In the genomic region with DNA sequence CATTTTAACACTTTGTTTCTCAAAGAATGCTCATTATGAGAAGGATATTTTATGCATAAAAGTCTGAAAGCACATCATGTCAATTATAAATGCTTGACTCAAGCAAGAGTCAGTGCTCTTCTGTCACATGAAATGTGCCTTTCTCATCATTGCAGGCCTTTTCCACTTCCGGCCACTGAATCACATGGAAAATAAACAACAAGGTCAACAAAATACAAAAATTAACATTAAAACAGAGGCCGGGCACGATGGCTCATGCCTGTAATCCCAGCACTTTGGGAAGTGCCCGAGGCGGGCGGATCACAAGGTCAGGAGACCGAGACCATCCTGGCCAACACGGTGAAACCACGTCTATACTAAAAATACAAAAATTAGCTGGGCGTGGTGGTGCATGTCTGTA, we compare ENCODE assay signal across 20 cellular contexts.
"Had no signal": no experiment of that assay in that cellular context is flagged by ENCODE, and none has a peak within 500 bp of the region (broad histone marks: within the 10 kb centered on the region; RNA-seq: fewer than 3 reads in every experiment).

No MANE protein-coding gene starts in this region.

- H3K4me3 Mint-ChIP-seq: activated B cell treated with CpG ODN at 0.5 μM for 24 hours; activated CD4-positive, alpha-beta memory T cell treated with anti-CD3 and anti-CD28 coated beads for 36 hours; activated CD4-positive, alpha-beta T cell treated with anti-CD3 and anti-CD28 coated beads, Interleukin-2, amount 10 ng/mL, durations not matched to agents 7 days and 5 days; activated naive CD8-positive, alpha-beta T cell treated with anti-CD3 and anti-CD28 coated beads, Interleukin-2, amount 10 ng/mL, durations not matched to agents 7 days and 5 days; activated T-cell treated with anti-CD3 and anti-CD28 coated beads, Interleukin-2, amount 50 U/mL, for 72 hours had no signal

- H3K27me3 Mint-ChIP-seq: activated B cell treated with CpG ODN at 0.5 μM for 24 hours; activated CD4-positive, alpha-beta memory T cell treated with anti-CD3 and anti-CD28 coated beads for 36 hours; activated CD4-positive, alpha-beta T cell treated with anti-CD3 and anti-CD28 coated beads, Interleukin-2, amount 10 ng/mL, durations not matched to agents 7 days and 5 days; activated naive CD8-positive, alpha-beta T cell treated with anti-CD3 and anti-CD28 coated beads, Interleukin-2, amount 10 ng/mL, durations not matched to agents 7 days and 5 days had no signal

- DNase-seq: activated B cell treated with CpG ODN at 0.5 μM for 24 hours; activated CD4-positive, alpha-beta memory T cell treated with anti-CD3 and anti-CD28 coated beads for 36 hours; activated CD4-positive, alpha-beta T cell treated with anti-CD3 and anti-CD28 coated beads for 1 hour; activated CD4-positive, alpha-beta T cell treated with anti-CD3 and anti-CD28 coated beads, Interleukin-2, amount 10 ng/mL, durations not matched to agents 7 days and 5 days; activated naive CD4-positive, alpha-beta T cell treated with anti-CD3 and anti-CD28 coated beads, Interleukin-2, amount 50 U/mL, for 16 hours; activated naive CD8-positive, alpha-beta T cell treated with anti-CD3 and anti-CD28 coated beads, Interleukin-2, amount 10 ng/mL, durations not matched to agents 7 days and 5 days; activated T-cell treated with anti-CD3 and anti-CD28 coated beads for 4 hours; activated T-cell treated with anti-CD3 and anti-CD28 coated beads, Interleukin-2, amount 50 U/mL, for 72 hours; adrenal gland; anterior cingulate cortex; caudate nucleus; colonic mucosa; NCI-H1048; NCI-H146; NCI-H187 treated with DMSO at 0.1 percent for 48 hours; NCI-H2081 treated with DMSO at 0.1 percent for 48 hours; NCI-H446; NCI-H524; SK-N-SH; T-helper 1 cell had no signal

- H3K9me3 ChIP-seq: adrenal gland, colonic mucosa, SK-N-SH had no signal

- H3K4me1 ChIP-seq: adrenal gland, colonic mucosa had no signal

- H3K36me3 ChIP-seq: adrenal gland, colonic mucosa had no signal

- H3K36me3 Mint-ChIP-seq: activated CD4-positive, alpha-beta memory T cell treated with anti-CD3 and anti-CD28 coated beads for 36 hours; activated naive CD8-positive, alpha-beta T cell treated with anti-CD3 and anti-CD28 coated beads, Interleukin-2, amount 10 ng/mL, durations not matched to agents 7 days and 5 days had no signal

- H3K27ac ChIP-seq: adrenal gland, colonic mucosa had no signal

- H3K4me3 ChIP-seq: adrenal gland, colonic mucosa had no signal

- H3K27me3 ChIP-seq: adrenal gland, colonic mucosa had no signal

- ATAC-seq: activated T-cell treated with anti-CD3 and anti-CD28 coated beads, Interleukin-2, amount 50 U/mL, for 72 hours had no signal

- H3K27ac Mint-ChIP-seq: activated B cell treated with CpG ODN at 0.5 μM for 24 hours; activated CD4-positive, alpha-beta memory T cell treated with anti-CD3 and anti-CD28 coated beads for 36 hours; activated CD4-positive, alpha-beta T cell treated with anti-CD3 and anti-CD28 coated beads, Interleukin-2, amount 10 ng/mL, durations not matched to agents 7 days and 5 days; activated naive CD8-positive, alpha-beta T cell treated with anti-CD3 and anti-CD28 coated beads, Interleukin-2, amount 10 ng/mL, durations not matched to agents 7 days and 5 days; activated T-cell treated with anti-CD3 and anti-CD28 coated beads, Interleukin-2, amount 50 U/mL, for 72 hours had no signal

- H3K4me1 Mint-ChIP-seq: activated CD4-positive, alpha-beta T cell treated with anti-CD3 and anti-CD28 coated beads, Interleukin-2, amount 10 ng/mL, durations not matched to agents 7 days and 5 days; activated naive CD8-positive, alpha-beta T cell treated with anti-CD3 and anti-CD28 coated beads, Interleukin-2, amount 10 ng/mL, durations not matched to agents 7 days and 5 days had no signal

- H3K9me3 Mint-ChIP-seq: activated B cell treated with CpG ODN at 0.5 μM for 24 hours; activated CD4-positive, alpha-beta memory T cell treated with anti-CD3 and anti-CD28 coated beads for 36 hours; activated CD4-positive, alpha-beta T cell treated with anti-CD3 and anti-CD28 coated beads, Interleukin-2, amount 10 ng/mL, durations not matched to agents 7 days and 5 days; activated naive CD8-positive, alpha-beta T cell treated with anti-CD3 and anti-CD28 coated beads, Interleukin-2, amount 10 ng/mL, durations not matched to agents 7 days and 5 days; activated T-cell treated with anti-CD3 and anti-CD28 coated beads, Interleukin-2, amount 50 U/mL, for 72 hours had no signal
